In genomic region chr1:153968400-153968799, GRCh38 we compare ENCODE assay signal across 1 cellular context.
TF ChIP-seq lines count a peak whose summit lies in the region.

No MANE protein-coding gene starts in this region.

TF ChIP-seq in HepG2, 621 proteins besides CTCF, POLR2A, EP300 and RAD21:
- TF ChIP-seq MED1 (CRISPR knock-in tag; IDR thresholded peaks at IDR 0.05) (no peak), MXD4 (CRISPR knock-in tag; IDR thresholded peaks at IDR 0.05) (no peak), THAP9 (CRISPR knock-in tag; IDR thresholded peaks at IDR 0.05; ENCODE audit: borderline replicate concordance) (no peak), ZNF446 (CRISPR knock-in tag; IDR thresholded peaks at IDR 0.05) (no peak), MAFK (conservative IDR thresholded peaks at IDR 0.05 in 1 of 2, IDR thresholded peaks at IDR 0.05 in 1 of 2; ENCODE audit: low read length in 2 of 2) (no peak), CC2D1A (CRISPR knock-in tag; IDR thresholded peaks at IDR 0.05) (no peak), TBP (CRISPR knock-in tag; IDR thresholded peaks at IDR 0.05) (no peak), ZNF784 (CRISPR knock-in tag; IDR thresholded peaks at IDR 0.05; ENCODE audit: borderline replicate concordance) (no peak), RFX5 (IDR thresholded peaks at IDR 0.05; ENCODE audit: low read depth, low read length) (no peak), SAP130 (CRISPR knock-in tag; IDR thresholded peaks at IDR 0.05; ENCODE audit: low read depth) (no peak), NFIB (CRISPR knock-in tag; IDR thresholded peaks at IDR 0.05; ENCODE audit: borderline replicate concordance) (no peak), ZNF557 (CRISPR knock-in tag; IDR thresholded peaks at IDR 0.05) (no peak), ZEB1 (IDR thresholded peaks at IDR 0.05; ENCODE audit: insufficient replicate concordance, low read depth) (no peak), RCOR2 (CRISPR knock-in tag; IDR thresholded peaks at IDR 0.05) (no peak), ZNF777 (CRISPR knock-in tag; IDR thresholded peaks at IDR 0.05) (no peak)
TF ChIP-seq in HepG2: peak in this region for 0.
